Comparison of ENCODE assay signal across 25 cellular contexts in genomic region chr7:74407958-74408357, GRCh38. TPM values are rescaled to one million over a fixed set of nuclear protein-coding genes. Genes with fewer than 3 reads are reported as not detected.
"Had no signal": no experiment of that assay in that cellular context is flagged by ENCODE, and none has a peak within 500 bp of the region (broad histone marks: within the 10 kb centered on the region; RNA-seq: fewer than 3 reads in every experiment).

No MANE protein-coding gene starts in this region.

- DNase-seq: hypothalamus; immature natural killer cell; left ventricle myocardium inferior; midbrain; mucosa of descending colon; naive thymus-derived CD4-positive, alpha-beta T cell; ovary; psoas muscle; stimulated activated CD4-positive, alpha-beta T cell treated with anti-CD3 and anti-CD28 coated beads, Interleukin-12 subunit alpha, Interleukin-12 subunit beta, amount 100 ng/mL, for 4 hours; stimulated activated CD4-positive, alpha-beta T cell treated with anti-CD3 and anti-CD28 coated beads, Interleukin-15, amount 100 ng/mL, for 24 hours; stimulated activated CD4-positive, alpha-beta T cell treated with anti-CD3 and anti-CD28 coated beads, Interleukin-2, amount 100 ng/mL, for 24 hours; stimulated activated CD4-positive, alpha-beta T cell treated with anti-CD3 and anti-CD28 coated beads, Interleukin-4, amount 100 ng/mL, for 1 hour; stimulated activated naive CD4-positive, alpha-beta T cell; tibial artery; trophoblast cell; upper lobe of right lung had no signal

- H3K27me3 ChIP-seq: ovary, right atrium auricular region, suprapubic skin, upper lobe of right lung had no signal

- FAIRE-seq: islet of Langerhans, urothelium cell line had no signal

- H3K4me1 ChIP-seq: left ventricle myocardium inferior, psoas muscle, right atrium auricular region, suprapubic skin, tibial artery, upper lobe of right lung had no signal

- H3K27ac ChIP-seq: left ventricle myocardium inferior, ovary, psoas muscle, right atrium auricular region, skin epidermis, suprapubic skin, thoracic aorta, tibial artery, upper lobe of right lung had no signal

- H3K4me3 ChIP-seq: left ventricle myocardium inferior, lung, mucosa of descending colon, ovary, psoas muscle, right atrium auricular region, skin epidermis, suprapubic skin, thoracic aorta, tibial artery, upper lobe of right lung had no signal

- ATAC-seq: naive thymus-derived CD4-positive, alpha-beta T cell; natural killer cell treated with Interleukin-12 subunit alpha and Interleukin-12 subunit beta and Interleukin-15 and Interleukin-18, amount 100 ng/mL, for 72 hours; psoas muscle; sciatic nerve; upper lobe of right lung had no signal

- H3K36me3 ChIP-seq: ovary, right atrium auricular region had no signal

- H3K9me3 ChIP-seq: left ventricle myocardium inferior, mucosa of descending colon, ovary, psoas muscle, right atrium auricular region, suprapubic skin, thoracic aorta, tibial artery, upper lobe of right lung had no signal

RNA-seq across cellular contexts. Expression of gene GTF2IRD1, which starts 45.7 kb away (rescaled TPM):
- total RNA-seq: natural killer cell treated with Interleukin-12 subunit alpha and Interleukin-12 subunit beta and Interleukin-15 and Interleukin-18, amount 100 ng/mL, for 72 hours had no signal
- polyA plus RNA-seq: immature natural killer cell had no signal
